ENCODE assay signal across 11 cellular contexts in the genomic region with DNA sequence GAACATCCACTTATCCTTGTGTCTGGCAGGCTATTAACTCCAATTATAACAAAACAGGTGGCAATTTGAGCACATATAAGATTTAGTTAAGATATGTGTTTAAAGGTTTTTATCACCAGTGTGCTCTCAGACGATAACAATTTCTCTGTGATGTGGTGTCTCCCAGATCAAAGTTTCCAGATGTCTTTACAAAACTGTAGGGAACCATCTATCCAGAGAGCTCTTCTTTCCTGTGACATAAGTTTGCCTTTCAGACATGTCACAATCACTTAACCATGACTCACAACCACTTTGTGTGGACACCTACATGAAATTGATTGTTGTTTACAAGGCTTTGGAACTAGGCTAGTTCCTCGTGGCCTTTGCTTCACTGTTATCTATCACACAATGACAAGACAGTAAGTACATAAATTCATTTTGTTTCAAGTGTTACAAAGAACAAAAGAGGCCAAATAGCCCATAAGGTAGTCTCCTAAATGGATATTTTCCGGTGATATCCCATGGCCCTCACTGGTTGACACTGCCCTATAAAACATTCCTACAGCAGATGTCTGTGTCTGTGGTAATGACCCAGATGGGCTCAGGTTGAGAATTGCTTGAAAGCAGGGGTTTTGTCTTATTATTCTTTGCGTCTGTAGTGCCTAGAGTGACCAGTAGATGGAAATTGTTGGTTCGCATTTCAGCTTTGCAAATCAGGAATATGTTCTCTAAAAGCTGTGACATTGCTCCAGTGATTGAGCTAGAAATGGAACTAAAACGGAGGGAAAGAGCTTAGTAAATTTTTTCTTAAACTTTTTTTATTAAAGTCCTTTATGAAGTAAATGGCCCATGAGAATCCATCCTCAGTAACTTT.
DNase-seq lines count a peak whose midpoint lies in the region; ATAC-seq and TF ChIP-seq lines count a peak whose summit lies in the region.
"Had no signal": no experiment of that assay in that cellular context is flagged by ENCODE, and none has a peak within 500 bp of the region (broad histone marks: within the 10 kb centered on the region; RNA-seq: fewer than 3 reads in every experiment).

No MANE protein-coding gene starts in this region.

- no peak overlapping the region for H3K4me2 ChIP-seq in HCT116 (ENCODE audit: low read length)

- peak overlapping the region; percentile 24 for H2AFZ ChIP-seq in HCT116 (ENCODE audit: low read depth, low read length, poor library complexity, severe bottlenecking)

- no peaks in the 10 kb centered on the region for H3K4me1 ChIP-seq in HCT116 (ENCODE audit: control insufficient read depth in 1 of 2, insufficient read depth in 2 of 2, low read length in 2 of 2)
- H3K4me1 ChIP-seq in foreskin keratinocyte, result no peaks in the 10 kb centered on the region
- H3K4me1 ChIP-seq: upper lobe of right lung had no signal

- peak; percentile 81 for ATAC-seq in HCT116
- ATAC-seq in foreskin keratinocyte, result no peak
- ATAC-seq in activated T-cell treated with anti-CD3 and anti-CD28 coated beads, Interleukin-2, amount 50 U/mL, for 4 hours, result no peak
- ATAC-seq in HG03521 (IDR thresholded peaks at IDR 0.05; ENCODE audit: unreplicated experiment), result no peak
- ATAC-seq: upper lobe of right lung had no signal

- no peak overlapping the region for H3K4me3 Mint-ChIP-seq in activated T-cell treated with anti-CD3 and anti-CD28 coated beads, Interleukin-2, amount 50 U/mL, for 4 hours

- POLR2A ChIA-PET in HCT116 (lab: Charles Lee), result no interaction called here

- DNase-seq in DMS114 treated with DMSO at 0.1 percent for 48 hours (lab: John Stamatoyannopoulos, UW; ENCODE audit: unreplicated experiment) (peak; percentile 3), HCT116 (ENCODE audit: low read depth, low spot score) (no peak), RKO (ENCODE audit: low spot score) (peak; percentile 35), foreskin keratinocyte (no peak), NCI-H2196 (lab: John Stamatoyannopoulos, UW; ENCODE audit: unreplicated experiment) (no peak), dedifferentiated amniotic fluid mesenchymal stem cell (ENCODE audit: extremely low spot score) (no peak)
- no peak for DNase-seq in activated T-cell treated with anti-CD3 and anti-CD28 coated beads, Interleukin-2, amount 50 U/mL, for 4 hours
- DNase-seq: activated CD4-positive, alpha-beta T cell treated with anti-CD3 and anti-CD28 coated beads, Interleukin-2, amount 50 U/mL, for 48 hours; anterior cingulate cortex; upper lobe of right lung had no signal

- H3K9ac ChIP-seq in HCT116 (ENCODE audit: low read length), result no peak overlapping the region

- H3K36me3 Mint-ChIP-seq in activated T-cell treated with anti-CD3 and anti-CD28 coated beads, Interleukin-2, amount 50 U/mL, for 4 hours (ENCODE audit: insufficient read depth), result no peaks in the 10 kb centered on the region

- H3K4me3 ChIP-seq in HCT116 (replicated peaks in 1 of 2; ENCODE audit: low read depth in 1 of 2, low read length in 2 of 2), result no peak overlapping the region
- H3K4me3 ChIP-seq: upper lobe of right lung had no signal

- H3K9me3 Mint-ChIP-seq in activated T-cell treated with anti-CD3 and anti-CD28 coated beads, Interleukin-2, amount 50 U/mL, for 4 hours, result peaks cover 5% of the 10 kb centered on the region

- H4K20me1 ChIP-seq in HCT116 (ENCODE audit: insufficient read depth), result no peaks in the 10 kb centered on the region

- no peak for TF ChIP-seq POLR2A in HCT116 (IDR thresholded peaks at IDR 0.05; ENCODE audit: borderline replicate concordance, extremely low read depth, insufficient read depth, insufficient read length)

- H3K27ac ChIP-seq in HCT116 (ENCODE audit: low read depth, low read length), result no peak overlapping the region
- H3K27ac ChIP-seq in foreskin keratinocyte, result no peak overlapping the region
- H3K27ac ChIP-seq: upper lobe of right lung had no signal

- RAD21 ChIA-PET in HCT116 (lab: Charles Lee; ENCODE audit: low non-redundant PET in 1 of 2, low total read pairs in 2 of 2, uncharacterized antibody in 2 of 2, unreplicated experiment in 2 of 2), result no interaction called here

- intact Hi-C loops in HCT116 (cut with micrococcal nuclease), result no loop called here

- no peaks in the 10 kb centered on the region for H3K9me3 ChIP-seq in HCT116 (ENCODE audit: control insufficient read depth in 1 of 2, insufficient read depth in 1 of 2, low read depth in 1 of 2, low read length in 2 of 2)
- H3K9me3 ChIP-seq: upper lobe of right lung had no signal

- peak in 2 of 3 experiments; percentile 49 to 50; a peak in 4 of 6 replicates for TF ChIP-seq CTCF in HCT116 (IDR thresholded peaks at IDR 0.05 in 2 of 3, conservative IDR thresholded peaks at IDR 0.05 in 1 of 3; ENCODE audit: borderline replicate concordance in 1 of 3, insufficient read depth in 1 of 3, low read depth in 2 of 3, low read length in 2 of 3)
- TF ChIP-seq CTCF in foreskin keratinocyte (conservative IDR thresholded peaks at IDR 0.05), result peak; percentile 27

- no peaks in the 10 kb centered on the region for H3K27me3 Mint-ChIP-seq in activated T-cell treated with anti-CD3 and anti-CD28 coated beads, Interleukin-2, amount 50 U/mL, for 4 hours (ENCODE audit: low read depth)

- TF ChIP-seq RAD21 in HCT116 (IDR thresholded peaks at IDR 0.05; ENCODE audit: low read depth), result no peak

- H3K79me2 ChIP-seq in HCT116 (ENCODE audit: insufficient read depth, low read length), result no peaks in the 10 kb centered on the region

- BruUV-seq in HCT116 (replicated peaks; lab: Mats Ljungman, UMichigan), result no TSS peak

- H3K36me3 ChIP-seq in HCT116 (ENCODE audit: control insufficient read depth in 1 of 2, insufficient read depth in 2 of 2, low read length in 2 of 2), result no peaks in the 10 kb centered on the region
- H3K36me3 ChIP-seq: upper lobe of right lung had no signal

- no peaks in the 10 kb centered on the region for H3K27me3 ChIP-seq in HCT116 (ENCODE audit: insufficient read depth, low read length)
- H3K27me3 ChIP-seq in foreskin keratinocyte, result no peaks in the 10 kb centered on the region
- H3K27me3 ChIP-seq: upper lobe of right lung had no signal

- no peaks in the 10 kb centered on the region for H3K9me2 ChIP-seq in HCT116 (ENCODE audit: insufficient read depth)

- H3K4me1 Mint-ChIP-seq in activated T-cell treated with anti-CD3 and anti-CD28 coated beads, Interleukin-2, amount 50 U/mL, for 4 hours (ENCODE audit: low read depth), result no peaks in the 10 kb centered on the region

- CTCF ChIA-PET in HCT116 (lab: Charles Lee), result interaction anchor here (1.0 to 2.8 kb wide), 4 partner anchors 10 to 184 kb away, joined by 3 to 10 read pairs (median 6); no protein-coding TSS in a partner anchor

TF ChIP-seq in HCT116, 20 proteins besides CTCF, POLR2A, EP300 and RAD21:
- TF ChIP-seq SP1 (IDR thresholded peaks at IDR 0.05; ENCODE audit: low read depth), result no peak
- TF ChIP-seq CEBPB (IDR thresholded peaks at IDR 0.05; ENCODE audit: low read depth), result no peak
- no peak for TF ChIP-seq SRF (IDR thresholded peaks at IDR 0.05; ENCODE audit: low read depth)
- TF ChIP-seq, protein P1, sequence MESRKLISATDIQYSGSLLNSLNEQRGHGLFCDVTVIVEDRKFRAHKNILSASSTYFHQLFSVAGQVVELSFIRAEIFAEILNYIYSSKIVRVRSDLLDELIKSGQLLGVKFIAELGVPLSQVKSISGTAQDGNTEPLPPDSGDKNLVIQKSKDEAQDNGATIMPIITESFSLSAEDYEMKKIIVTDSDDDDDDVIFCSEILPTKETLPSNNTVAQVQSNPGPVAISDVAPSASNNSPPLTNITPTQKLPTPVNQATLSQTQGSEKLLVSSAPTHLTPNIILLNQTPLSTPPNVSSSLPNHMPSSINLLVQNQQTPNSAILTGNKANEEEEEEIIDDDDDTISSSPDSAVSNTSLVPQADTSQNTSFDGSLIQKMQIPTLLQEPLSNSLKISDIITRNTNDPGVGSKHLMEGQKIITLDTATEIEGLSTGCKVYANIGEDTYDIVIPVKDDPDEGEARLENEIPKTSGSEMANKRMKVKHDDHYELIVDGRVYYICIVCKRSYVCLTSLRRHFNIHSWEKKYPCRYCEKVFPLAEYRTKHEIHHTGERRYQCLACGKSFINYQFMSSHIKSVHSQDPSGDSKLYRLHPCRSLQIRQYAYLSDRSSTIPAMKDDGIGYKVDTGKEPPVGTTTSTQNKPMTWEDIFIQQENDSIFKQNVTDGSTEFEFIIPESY (IDR thresholded peaks at IDR 0.05; ENCODE audit: extremely low read depth, insufficient replicate concordance, low read length), result no peak
- no peak for TF ChIP-seq YY1 (IDR thresholded peaks at IDR 0.05; ENCODE audit: extremely low read depth, insufficient replicate concordance, low read depth, low read length)
- TF ChIP-seq, protein P2, sequence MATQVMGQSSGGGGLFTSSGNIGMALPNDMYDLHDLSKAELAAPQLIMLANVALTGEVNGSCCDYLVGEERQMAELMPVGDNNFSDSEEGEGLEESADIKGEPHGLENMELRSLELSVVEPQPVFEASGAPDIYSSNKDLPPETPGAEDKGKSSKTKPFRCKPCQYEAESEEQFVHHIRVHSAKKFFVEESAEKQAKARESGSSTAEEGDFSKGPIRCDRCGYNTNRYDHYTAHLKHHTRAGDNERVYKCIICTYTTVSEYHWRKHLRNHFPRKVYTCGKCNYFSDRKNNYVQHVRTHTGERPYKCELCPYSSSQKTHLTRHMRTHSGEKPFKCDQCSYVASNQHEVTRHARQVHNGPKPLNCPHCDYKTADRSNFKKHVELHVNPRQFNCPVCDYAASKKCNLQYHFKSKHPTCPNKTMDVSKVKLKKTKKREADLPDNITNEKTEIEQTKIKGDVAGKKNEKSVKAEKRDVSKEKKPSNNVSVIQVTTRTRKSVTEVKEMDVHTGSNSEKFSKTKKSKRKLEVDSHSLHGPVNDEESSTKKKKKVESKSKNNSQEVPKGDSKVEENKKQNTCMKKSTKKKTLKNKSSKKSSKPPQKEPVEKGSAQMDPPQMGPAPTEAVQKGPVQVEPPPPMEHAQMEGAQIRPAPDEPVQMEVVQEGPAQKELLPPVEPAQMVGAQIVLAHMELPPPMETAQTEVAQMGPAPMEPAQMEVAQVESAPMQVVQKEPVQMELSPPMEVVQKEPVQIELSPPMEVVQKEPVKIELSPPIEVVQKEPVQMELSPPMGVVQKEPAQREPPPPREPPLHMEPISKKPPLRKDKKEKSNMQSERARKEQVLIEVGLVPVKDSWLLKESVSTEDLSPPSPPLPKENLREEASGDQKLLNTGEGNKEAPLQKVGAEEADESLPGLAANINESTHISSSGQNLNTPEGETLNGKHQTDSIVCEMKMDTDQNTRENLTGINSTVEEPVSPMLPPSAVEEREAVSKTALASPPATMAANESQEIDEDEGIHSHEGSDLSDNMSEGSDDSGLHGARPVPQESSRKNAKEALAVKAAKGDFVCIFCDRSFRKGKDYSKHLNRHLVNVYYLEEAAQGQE (IDR thresholded peaks at IDR 0.05; ENCODE audit: low read depth), result no peak
- TF ChIP-seq, protein P3, sequence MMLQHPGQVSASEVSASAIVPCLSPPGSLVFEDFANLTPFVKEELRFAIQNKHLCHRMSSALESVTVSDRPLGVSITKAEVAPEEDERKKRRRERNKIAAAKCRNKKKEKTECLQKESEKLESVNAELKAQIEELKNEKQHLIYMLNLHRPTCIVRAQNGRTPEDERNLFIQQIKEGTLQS (IDR thresholded peaks at IDR 0.05), result no peak
TF ChIP-seq in HCT116: peak in this region for 0.

Comparison
In these comparisons a context has a peak if more than half of its experiments do, and no peak if none do; other contexts are left out.
1. DNase-seq: peak in DMS114 treated with DMSO at 0.1 percent for 48 hours (single experiment) and RKO (single experiment); none in HCT116 (single experiment), foreskin keratinocyte (0 of 2), NCI-H2196 (single experiment), activated T-cell treated with anti-CD3 and anti-CD28 coated beads, Interleukin-2, amount 50 U/mL, for 4 hours (single experiment) and dedifferentiated amniotic fluid mesenchymal stem cell (single experiment).